ENCODE assay signal across 30 cellular contexts in genomic region chr4:62913065-62913464, GRCh38.
"Had no signal": no experiment of that assay in that cellular context is flagged by ENCODE, and none has a peak within 500 bp of the region (broad histone marks: within the 10 kb centered on the region; RNA-seq: fewer than 3 reads in every experiment).

No MANE protein-coding gene starts in this region.

- H3K9me3 Mint-ChIP-seq: activated CD4-positive, alpha-beta T cell treated with anti-CD3 and anti-CD28 coated beads, Interleukin-2, amount 10 ng/mL, durations not matched to agents 24 days and 14 days; activated naive CD8-positive, alpha-beta T cell treated with anti-CD3 and anti-CD28 coated beads, Interleukin-2, amount 50 U/mL, for 24 hours; brain had no signal

- H3K27me3 Mint-ChIP-seq: activated B cell treated with CpG ODN at 0.5 μM for 24 hours; activated CD4-positive, alpha-beta memory T cell treated with anti-CD3 and anti-CD28 coated beads for 36 hours; activated CD4-positive, alpha-beta T cell treated with anti-CD3 and anti-CD28 coated beads, Interleukin-2, amount 10 ng/mL, durations not matched to agents 24 days and 14 days; activated CD8-positive, alpha-beta T cell treated with anti-CD3 and anti-CD28 coated beads for 36 hours; activated naive CD4-positive, alpha-beta T cell treated with anti-CD3 and anti-CD28 coated beads, Interleukin-2, amount 10 ng/mL, durations not matched to agents 7 days and 5 days; activated naive CD4-positive, alpha-beta T cell treated with anti-CD3 and anti-CD28 coated beads, Interleukin-2, amount 50 U/mL, for 24 hours; activated naive CD8-positive, alpha-beta T cell; activated naive CD8-positive, alpha-beta T cell treated with anti-CD3 and anti-CD28 coated beads, Interleukin-2, amount 10 ng/mL, durations not matched to agents 7 days and 5 days; activated naive CD8-positive, alpha-beta T cell treated with anti-CD3 and anti-CD28 coated beads, Interleukin-2, amount 50 U/mL, for 24 hours; activated T-cell treated with anti-CD3 and anti-CD28 coated beads, Interleukin-2, amount 50 U/mL, for 24 hours; activated T-helper 17 cell treated with anti-CD3 and anti-CD28 coated beads, Interleukin-2, amount 50 U/mL, for 72 hours; brain had no signal

- H3K27ac ChIP-seq: ascending aorta, breast epithelium had no signal

- H3K36me3 ChIP-seq: ascending aorta, breast epithelium had no signal

- DNase-seq: activated B cell treated with CpG ODN at 0.5 μM for 24 hours; activated CD4-positive, alpha-beta memory T cell treated with anti-CD3 and anti-CD28 coated beads for 36 hours; activated CD4-positive, alpha-beta T cell treated with anti-CD3 and anti-CD28 coated beads for 4 hours; activated CD4-positive, alpha-beta T cell treated with anti-CD3 and anti-CD28 coated beads, Interleukin-2, amount 10 ng/mL, durations not matched to agents 24 days and 14 days; activated CD4-positive, alpha-beta T cell treated with anti-CD3 and anti-CD28 coated beads, Interleukin-2, amount 50 U/mL, for 1 hour; activated CD4-positive, alpha-beta T cell treated with anti-CD3 and anti-CD28 coated beads, Interleukin-2, amount 50 U/mL, for 4 hours; activated CD4-positive, CD25-positive, alpha-beta regulatory T cell treated with anti-CD3 and anti-CD28 coated beads, Interleukin-2, amount 50 U/mL, for 72 hours; activated CD8-positive, alpha-beta memory T cell treated with anti-CD3 and anti-CD28 coated beads, Interleukin-2, amount 50 U/mL, for 4 hours; activated CD8-positive, alpha-beta T cell treated with anti-CD3 and anti-CD28 coated beads for 36 hours; activated effector memory CD4-positive, alpha-beta T cell treated with anti-CD3 and anti-CD28 coated beads, Interleukin-2, amount 50 U/mL, for 16 hours; activated gamma-delta T cell treated with Interleukin-2 at 50 U/mL for 16 hours; activated naive CD4-positive, alpha-beta T cell treated with anti-CD3 and anti-CD28 coated beads, Interleukin-2, amount 10 ng/mL, durations not matched to agents 7 days and 5 days; activated naive CD4-positive, alpha-beta T cell treated with Interleukin-2 at 50 U/mL for 16 hours; activated naive CD8-positive, alpha-beta T cell treated with anti-CD3 and anti-CD28 coated beads, Interleukin-2, amount 10 ng/mL, durations not matched to agents 7 days and 5 days; activated naive CD8-positive, alpha-beta T cell treated with anti-CD3 and anti-CD28 coated beads, Interleukin-2, amount 50 U/mL, for 24 hours; activated T-cell treated with anti-CD3 and anti-CD28 coated beads, Interleukin-2, amount 50 U/mL, for 24 hours; activated T-cell treated with anti-CD3 and anti-CD28 coated beads, Interleukin-2, amount 50 U/mL, for 48 hours; amygdala; central memory CD4-positive, alpha-beta T cell; T-helper 2 cell; T-helper 9 cell had no signal

- H3K36me3 Mint-ChIP-seq: activated CD4-positive, alpha-beta memory T cell treated with anti-CD3 and anti-CD28 coated beads for 36 hours; activated naive CD4-positive, alpha-beta T cell treated with anti-CD3 and anti-CD28 coated beads, Interleukin-2, amount 10 ng/mL, durations not matched to agents 7 days and 5 days; activated naive CD4-positive, alpha-beta T cell treated with anti-CD3 and anti-CD28 coated beads, Interleukin-2, amount 50 U/mL, for 24 hours; activated naive CD8-positive, alpha-beta T cell; activated naive CD8-positive, alpha-beta T cell treated with anti-CD3 and anti-CD28 coated beads, Interleukin-2, amount 10 ng/mL, durations not matched to agents 7 days and 5 days; brain had no signal

- ATAC-seq: activated CD8-positive, alpha-beta T cell treated with anti-CD3 and anti-CD28 coated beads for 36 hours; activated naive CD8-positive, alpha-beta T cell treated with anti-CD3 and anti-CD28 coated beads, Interleukin-2, amount 50 U/mL, for 24 hours; activated T-helper 17 cell treated with anti-CD3 and anti-CD28 coated beads, Interleukin-2, amount 50 U/mL, for 72 hours had no signal

- H3K4me1 ChIP-seq: ascending aorta, breast epithelium had no signal

- H3K4me3 Mint-ChIP-seq: activated B cell treated with CpG ODN at 0.5 μM for 24 hours; activated CD4-positive, alpha-beta memory T cell treated with anti-CD3 and anti-CD28 coated beads for 36 hours; activated CD4-positive, alpha-beta T cell treated with anti-CD3 and anti-CD28 coated beads, Interleukin-2, amount 10 ng/mL, durations not matched to agents 24 days and 14 days; activated CD8-positive, alpha-beta T cell treated with anti-CD3 and anti-CD28 coated beads for 36 hours; activated naive CD4-positive, alpha-beta T cell treated with anti-CD3 and anti-CD28 coated beads, Interleukin-2, amount 10 ng/mL, durations not matched to agents 7 days and 5 days; activated naive CD4-positive, alpha-beta T cell treated with anti-CD3 and anti-CD28 coated beads, Interleukin-2, amount 50 U/mL, for 24 hours; activated naive CD8-positive, alpha-beta T cell; activated naive CD8-positive, alpha-beta T cell treated with anti-CD3 and anti-CD28 coated beads, Interleukin-2, amount 10 ng/mL, durations not matched to agents 7 days and 5 days; activated naive CD8-positive, alpha-beta T cell treated with anti-CD3 and anti-CD28 coated beads, Interleukin-2, amount 50 U/mL, for 24 hours; activated T-cell treated with anti-CD3 and anti-CD28 coated beads, Interleukin-2, amount 50 U/mL, for 24 hours; activated T-helper 1 cell treated with anti-CD3 and anti-CD28 coated beads, Interleukin-12 subunit alpha, Interleukin-12 subunit beta, Interleukin-2, Interleukin-4 antibody, amounts not matched to agents 30 ng/mL and 10 ng/mL and 1 ng/mL, durations not matched to agents 14 hours and 24 hours and 36 hours; activated T-helper 17 cell treated with anti-CD3 and anti-CD28 coated beads, Interleukin-2, amount 50 U/mL, for 72 hours; brain; T-helper 1 cell treated with Interleukin-12 subunit alpha and Interleukin-12 subunit beta and Interleukin-4 antibody, amounts not matched to agents 30 μg/mL and 1 μg/mL, for 36 hours; T-helper 2 cell treated with Interferon-gamma antibody and Interleukin-4, amounts not matched to agents 5 μg/mL and 100 μg/mL, for 36 hours had no signal

- H3K4me3 ChIP-seq: ascending aorta, breast epithelium had no signal

- H3K4me1 Mint-ChIP-seq: activated B cell treated with CpG ODN at 0.5 μM for 24 hours; activated CD4-positive, alpha-beta T cell treated with anti-CD3 and anti-CD28 coated beads, Interleukin-2, amount 10 ng/mL, durations not matched to agents 24 days and 14 days; activated naive CD4-positive, alpha-beta T cell treated with anti-CD3 and anti-CD28 coated beads, Interleukin-2, amount 10 ng/mL, durations not matched to agents 7 days and 5 days; activated naive CD4-positive, alpha-beta T cell treated with anti-CD3 and anti-CD28 coated beads, Interleukin-2, amount 50 U/mL, for 24 hours; activated naive CD8-positive, alpha-beta T cell treated with anti-CD3 and anti-CD28 coated beads, Interleukin-2, amount 10 ng/mL, durations not matched to agents 7 days and 5 days; activated naive CD8-positive, alpha-beta T cell treated with anti-CD3 and anti-CD28 coated beads, Interleukin-2, amount 50 U/mL, for 24 hours; activated T-helper 17 cell treated with anti-CD3 and anti-CD28 coated beads, Interleukin-2, amount 50 U/mL, for 72 hours; brain had no signal

- H3K27me3 ChIP-seq: ascending aorta, breast epithelium had no signal

- H3K27ac Mint-ChIP-seq: activated B cell treated with CpG ODN at 0.5 μM for 24 hours; activated CD4-positive, alpha-beta memory T cell treated with anti-CD3 and anti-CD28 coated beads for 36 hours; activated CD4-positive, alpha-beta T cell treated with anti-CD3 and anti-CD28 coated beads, Interleukin-2, amount 10 ng/mL, durations not matched to agents 24 days and 14 days; activated CD8-positive, alpha-beta T cell treated with anti-CD3 and anti-CD28 coated beads for 36 hours; activated naive CD4-positive, alpha-beta T cell treated with anti-CD3 and anti-CD28 coated beads, Interleukin-2, amount 10 ng/mL, durations not matched to agents 7 days and 5 days; activated naive CD4-positive, alpha-beta T cell treated with anti-CD3 and anti-CD28 coated beads, Interleukin-2, amount 50 U/mL, for 24 hours; activated naive CD8-positive, alpha-beta T cell; activated naive CD8-positive, alpha-beta T cell treated with anti-CD3 and anti-CD28 coated beads, Interleukin-2, amount 10 ng/mL, durations not matched to agents 7 days and 5 days; activated naive CD8-positive, alpha-beta T cell treated with anti-CD3 and anti-CD28 coated beads, Interleukin-2, amount 50 U/mL, for 24 hours; activated T-cell treated with anti-CD3 and anti-CD28 coated beads, Interleukin-2, amount 50 U/mL, for 24 hours; activated T-helper 1 cell treated with anti-CD3 and anti-CD28 coated beads, Interleukin-12 subunit alpha, Interleukin-12 subunit beta, Interleukin-2, Interleukin-4 antibody, amounts not matched to agents 30 ng/mL and 10 ng/mL and 1 ng/mL, durations not matched to agents 14 hours and 24 hours and 36 hours; activated T-helper 17 cell treated with anti-CD3 and anti-CD28 coated beads, Interleukin-2, amount 50 U/mL, for 72 hours; brain; T-helper 1 cell treated with Interleukin-12 subunit alpha and Interleukin-12 subunit beta and Interleukin-4 antibody, amounts not matched to agents 30 μg/mL and 1 μg/mL, for 36 hours; T-helper 2 cell treated with Interferon-gamma antibody and Interleukin-4, amounts not matched to agents 5 μg/mL and 100 μg/mL, for 36 hours had no signal

- H3K9me3 ChIP-seq: ascending aorta, breast epithelium had no signal
